ENCODE assay signal across 10 cellular contexts in the genomic region with DNA sequence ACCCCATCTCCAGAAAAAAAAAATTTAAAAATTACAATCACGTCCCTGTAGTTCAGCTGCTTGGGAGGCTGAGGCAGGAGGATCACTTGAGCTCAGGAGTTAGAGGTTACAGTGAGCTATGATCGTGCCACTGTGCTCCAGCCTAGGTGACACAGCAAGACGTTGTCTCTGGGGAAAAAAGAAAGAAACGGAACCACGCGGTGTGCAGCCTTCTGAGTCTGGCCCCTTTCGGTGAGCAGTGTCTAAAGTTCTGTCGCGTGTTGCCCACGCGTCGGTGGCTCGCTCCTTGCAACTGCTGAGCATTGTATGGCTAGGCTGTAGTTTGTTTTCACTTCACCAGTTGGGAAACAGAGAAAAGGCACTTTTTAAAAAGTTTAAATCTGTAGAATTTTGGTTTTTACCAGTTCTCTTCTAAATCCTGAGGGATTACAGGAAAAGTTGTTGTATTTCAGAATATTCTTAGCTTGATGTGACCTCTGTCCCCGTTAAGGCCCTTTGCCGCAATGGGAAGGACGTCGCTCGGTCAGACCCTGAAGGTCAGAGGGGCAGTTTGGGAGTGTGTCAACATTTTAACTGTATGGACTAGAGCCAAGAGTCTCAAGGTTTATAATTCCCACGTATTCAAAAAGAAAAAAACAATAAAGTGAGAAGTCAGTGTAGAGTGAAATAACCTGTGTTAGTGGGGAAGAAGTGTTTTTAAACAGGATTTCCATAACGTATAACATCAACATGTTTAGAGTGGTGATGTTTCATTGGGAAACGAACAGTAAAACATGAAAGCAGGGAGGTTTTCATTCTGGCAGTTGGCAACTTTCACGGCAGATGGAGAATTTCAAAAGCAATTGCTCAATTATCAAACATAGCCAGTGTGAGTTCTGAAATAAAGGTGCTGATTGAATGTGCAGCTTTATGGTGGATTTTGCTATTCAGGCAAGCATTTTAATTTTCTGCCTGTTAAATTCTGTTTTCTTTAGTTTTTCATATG. TPM values are rescaled to one million over a fixed set of nuclear protein-coding genes. Genes with fewer than 3 reads are reported as not detected.
DNase-seq lines count a peak whose midpoint lies in the region; ATAC-seq, FAIRE-seq and TF ChIP-seq lines count a peak whose summit lies in the region.
"Had no signal": no experiment of that assay in that cellular context is flagged by ENCODE, and none has a peak within 500 bp of the region (broad histone marks: within the 10 kb centered on the region; RNA-seq: fewer than 3 reads in every experiment).

No MANE protein-coding gene starts in this region.

- TF ChIP-seq CTCF in CD8-positive, alpha-beta T cell (IDR thresholded peaks at IDR 0.05): no peak
- TF ChIP-seq CTCF in endothelial cell of umbilical vein (IDR thresholded peaks at IDR 0.05; ENCODE audit: extremely low read depth in 1 of 2, insufficient read depth in 1 of 2, low read depth in 1 of 2, low read length in 2 of 2): no peak
- no peak for TF ChIP-seq CTCF in smooth muscle cell (IDR thresholded peaks at IDR 0.05; ENCODE audit: borderline replicate concordance, insufficient read depth, poor library complexity, severe bottlenecking)

- no TSS peak for BruUV-seq in endothelial cell of umbilical vein (replicated peaks; lab: Mats Ljungman, UMichigan)

- intact Hi-C loops in CD8-positive, alpha-beta T cell (cut with DNase I, micrococcal nuclease): loop anchor here (1.0 to 10.0 kb wide), 6 partner anchors 90 to 144 kb away; a partner anchor contains a TSS
- intact Hi-C loops in endothelial cell of umbilical vein (cut with micrococcal nuclease): no loop called here

- H3K27me3 ChIP-seq in CD8-positive, alpha-beta T cell (ENCODE audit: insufficient read depth, low read length): no peaks in the 10 kb centered on the region
- H3K27me3 ChIP-seq in endothelial cell of umbilical vein (ENCODE audit: control insufficient read depth in 2 of 2, insufficient read depth in 2 of 2, low read length in 2 of 2) (no peaks in the 10 kb centered on the region), smooth muscle cell (ENCODE audit: low read depth) (no peaks in the 10 kb centered on the region)
- H3K27me3 ChIP-seq: ovary had no signal

- peak; percentile 32 for ATAC-seq in CD8-positive, alpha-beta T cell
- ATAC-seq in GM18519 (IDR thresholded peaks at IDR 0.05; ENCODE audit: low FRiP score, unreplicated experiment): no peak

- POLR2A ChIA-PET in CD8-positive, alpha-beta T cell (lab: Charles Lee): interaction anchor here (2.3 kb wide), 1 partner anchor 12 kb away, joined by 10 read pairs; no protein-coding TSS in a partner anchor
- POLR2A ChIA-PET in endothelial cell of umbilical vein (lab: Charles Lee): no interaction called here

- DNase-seq in CD8-positive, alpha-beta T cell: peak in 2 of 7 experiments; percentile 23 to 39
- DNase-seq in endothelial cell of umbilical vein (ENCODE audit: low read depth, low spot score): no peak
- no peak for DNase-seq in smooth muscle cell (lab: John Stamatoyannopoulos, UW; ENCODE audit: unreplicated experiment)
- no peak for DNase-seq in NCI-H2081 (lab: John Stamatoyannopoulos, UW)
- no peak for DNase-seq in NCI-H748 treated with DMSO at 0.1 percent for 48 hours (lab: John Stamatoyannopoulos, UW)
- no peak for DNase-seq in SIG-M5 treated with dmso at 0.1 percent for 504 hours (lab: John Stamatoyannopoulos, UW; ENCODE audit: unreplicated experiment)
- DNase-seq: SHP77 treated with DMSO at 0.1 percent for 48 hours had no signal

- peak; percentile 43 for FAIRE-seq in endothelial cell of umbilical vein (lab: Jason Lieb, UNC)

- peak overlapping the region; percentile 3 for H3K27ac ChIP-seq in CD8-positive, alpha-beta T cell (ENCODE audit: low read depth, low read length)
- H3K27ac ChIP-seq in endothelial cell of umbilical vein (ENCODE audit: insufficient read depth, low read depth, low read length) (no peak overlapping the region), smooth muscle cell (ENCODE audit: low read depth) (peak overlapping the region; percentile 13)

- WGBS in smooth muscle cell (ENCODE audit: low lambda C conversion rate): 93% methylated on average over 22 of the region's 22 CpGs

- H3F3A ChIP-seq in smooth muscle cell (ENCODE audit: low read depth): peaks cover 12% of the 10 kb centered on the region

- H3K79me2 ChIP-seq in endothelial cell of umbilical vein (ENCODE audit: control insufficient read depth, insufficient read depth, low read length) (no peaks in the 10 kb centered on the region), smooth muscle cell (ENCODE audit: low read depth) (no peaks in the 10 kb centered on the region)

- H3K36me3 Mint-ChIP-seq in CD8-positive, alpha-beta T cell: peaks cover 44% of the 10 kb centered on the region
- H3K36me3 Mint-ChIP-seq in T-helper 1 cell treated with Interleukin-12 subunit alpha and Interleukin-12 subunit beta and Interleukin-4 antibody, amounts not matched to agents 30 μg/mL and 1 μg/mL, for 36 hours (ENCODE audit: low read depth): peaks cover 22% of the 10 kb centered on the region

- TF ChIP-seq POLR2A in endothelial cell of umbilical vein (IDR thresholded peaks at IDR 0.05; ENCODE audit: low read depth, low read length): no peak

- no peaks in the 10 kb centered on the region for H3K27me3 Mint-ChIP-seq in CD8-positive, alpha-beta T cell (ENCODE audit: low read depth)
- H3K27me3 Mint-ChIP-seq in T-helper 1 cell treated with Interleukin-12 subunit alpha and Interleukin-12 subunit beta and Interleukin-4 antibody, amounts not matched to agents 30 μg/mL and 1 μg/mL, for 36 hours (ENCODE audit: low read depth): no peaks in the 10 kb centered on the region

- no peaks in the 10 kb centered on the region for H3K9me3 ChIP-seq in CD8-positive, alpha-beta T cell (ENCODE audit: low read length)
- no peaks in the 10 kb centered on the region for H3K9me3 ChIP-seq in endothelial cell of umbilical vein (replicated peaks; ENCODE audit: control insufficient read depth, insufficient read depth, low read length)
- no peaks in the 10 kb centered on the region for H3K9me3 ChIP-seq in smooth muscle cell (replicated peaks; ENCODE audit: low read depth)
- H3K9me3 ChIP-seq: ovary had no signal

- no peaks in the 10 kb centered on the region for H3K9me1 ChIP-seq in endothelial cell of umbilical vein (replicated peaks; ENCODE audit: control insufficient read depth, extremely low read depth, insufficient read depth, low read length)

- dilution Hi-C loops in endothelial cell of umbilical vein (cut with MboI; ENCODE audit: extremely low pct_ligation_motif_present, low sequenced_read_pairs): no loop called here

- H3K4me1 Mint-ChIP-seq in CD8-positive, alpha-beta T cell (ENCODE audit: low read depth): peaks cover 46% of the 10 kb centered on the region
- peaks cover 31% of the 10 kb centered on the region for H3K4me1 Mint-ChIP-seq in T-helper 1 cell treated with Interleukin-12 subunit alpha and Interleukin-12 subunit beta and Interleukin-4 antibody, amounts not matched to agents 30 μg/mL and 1 μg/mL, for 36 hours (ENCODE audit: low read depth)

- H2AFZ ChIP-seq in endothelial cell of umbilical vein (ENCODE audit: low read depth, low read length) (no peak overlapping the region), smooth muscle cell (ENCODE audit: low read depth) (no peak overlapping the region)

- peak overlapping the region; percentile 70 for H3K4me3 Mint-ChIP-seq in CD8-positive, alpha-beta T cell
- H3K4me3 Mint-ChIP-seq in T-helper 1 cell treated with Interleukin-12 subunit alpha and Interleukin-12 subunit beta and Interleukin-4 antibody, amounts not matched to agents 30 μg/mL and 1 μg/mL, for 36 hours: peak overlapping the region; percentile 68

- no peak overlapping the region for H3K4me3 ChIP-seq in CD8-positive, alpha-beta T cell (ENCODE audit: low read depth, low read length)
- H3K4me3 ChIP-seq in endothelial cell of umbilical vein (replicated peaks in 1 of 3; ENCODE audit: insufficient read depth in 1 of 3, low read depth in 1 of 3, low read length in 3 of 3): no peak overlapping the region
- no peak overlapping the region for H3K4me3 ChIP-seq in smooth muscle cell
- H3K4me3 ChIP-seq: ovary had no signal

- H3K27ac Mint-ChIP-seq in CD8-positive, alpha-beta T cell: peak overlapping the region; percentile 66
- peak overlapping the region; percentile 91 for H3K27ac Mint-ChIP-seq in T-helper 1 cell treated with Interleukin-12 subunit alpha and Interleukin-12 subunit beta and Interleukin-4 antibody, amounts not matched to agents 30 μg/mL and 1 μg/mL, for 36 hours

- peaks cover 34% of the 10 kb centered on the region for H3K4me1 ChIP-seq in CD8-positive, alpha-beta T cell (ENCODE audit: insufficient read depth, low read length)
- peaks cover 2% of the 10 kb centered on the region for H3K4me1 ChIP-seq in endothelial cell of umbilical vein (ENCODE audit: control insufficient read depth, extremely low read depth, insufficient read depth, low read length)
- peaks cover 4% of the 10 kb centered on the region for H3K4me1 ChIP-seq in smooth muscle cell (ENCODE audit: low read depth)

- CTCF ChIA-PET in CD8-positive, alpha-beta T cell (lab: Charles Lee): interaction anchor here (0.9 to 4.6 kb wide), 2 partner anchors 10 to 278 kb away, joined by 3 to 30 read pairs; no protein-coding TSS in a partner anchor
- CTCF ChIA-PET in endothelial cell of umbilical vein (lab: Charles Lee): interaction anchor here (1.5 to 3.4 kb wide), 2 partner anchors 9 to 96 kb away, joined by 6 to 12 read pairs; no protein-coding TSS in a partner anchor

- no peaks in the 10 kb centered on the region for H3K9me3 Mint-ChIP-seq in CD8-positive, alpha-beta T cell
- H3K9me3 Mint-ChIP-seq in T-helper 1 cell treated with Interleukin-12 subunit alpha and Interleukin-12 subunit beta and Interleukin-4 antibody, amounts not matched to agents 30 μg/mL and 1 μg/mL, for 36 hours: no peaks in the 10 kb centered on the region

- H3K36me3 ChIP-seq in CD8-positive, alpha-beta T cell (ENCODE audit: insufficient read depth, low read length): peaks cover 12% of the 10 kb centered on the region
- peaks cover 3 to 5% of the 10 kb centered on the region in 2 experiments for H3K36me3 ChIP-seq in endothelial cell of umbilical vein (ENCODE audit: control insufficient read depth in 2 of 2, extremely low read depth in 1 of 2, insufficient read depth in 2 of 2, low read length in 2 of 2)
- peaks cover 17% of the 10 kb centered on the region for H3K36me3 ChIP-seq in smooth muscle cell (ENCODE audit: low read depth)
- H3K36me3 ChIP-seq: ovary had no signal

- H4K20me1 ChIP-seq in endothelial cell of umbilical vein (replicated peaks; ENCODE audit: control insufficient read depth, extremely low read depth, insufficient read depth, low read length): no peaks in the 10 kb centered on the region
- peaks cover 17% of the 10 kb centered on the region for H4K20me1 ChIP-seq in smooth muscle cell (ENCODE audit: low read depth)

- H3K4me2 ChIP-seq in endothelial cell of umbilical vein (ENCODE audit: insufficient read depth, low read length) (no peak overlapping the region), smooth muscle cell (no peak overlapping the region)

- H3K9ac ChIP-seq in endothelial cell of umbilical vein (replicated peaks; ENCODE audit: extremely low read depth, insufficient read depth, low read length) (no peak overlapping the region), smooth muscle cell (ENCODE audit: low read depth) (no peak overlapping the region)

RNA-seq across cellular contexts. Expression of a gene that starts 45.8 kb away (rescaled TPM):
- total RNA-seq in CD8-positive, alpha-beta T cell: under 1 TPM; 0.39 to 0.76 TPM
- total RNA-seq in endothelial cell of umbilical vein: 0.88 and 1.2 TPM in 2 replicates
- 0.14 and 0.18 TPM in 2 replicates for polyA plus RNA-seq in endothelial cell of umbilical vein
- polyA plus RNA-seq in endothelial cell of umbilical vein (2011; cell fraction: cytosol; rRNA removed): 0.05 and 0.06 TPM in 2 replicates
- 1.4 TPM in 2 replicates for polyA plus RNA-seq in endothelial cell of umbilical vein (2011; cell fraction: nucleus; rRNA removed)
- polyA plus RNA-seq in endothelial cell of umbilical vein (2012): 0.15 and 0.18 TPM in 2 replicates
- polyA minus RNA-seq in endothelial cell of umbilical vein: 0.78 and 1.1 TPM in 2 replicates
- polyA minus RNA-seq in endothelial cell of umbilical vein (2011; cell fraction: cytosol; rRNA and poly(A)+ RNA removed): not detected
- 1.9 and 3.9 TPM in 2 replicates for polyA minus RNA-seq in endothelial cell of umbilical vein (2011; cell fraction: nucleus; rRNA and poly(A)+ RNA removed)
- 1.4 TPM in 2 replicates for total RNA-seq in smooth muscle cell
- polyA plus RNA-seq in smooth muscle cell: 0.30 and 0.43 TPM in 2 replicates
